21 cellular contexts compared by ENCODE assay signal in the genomic region with DNA sequence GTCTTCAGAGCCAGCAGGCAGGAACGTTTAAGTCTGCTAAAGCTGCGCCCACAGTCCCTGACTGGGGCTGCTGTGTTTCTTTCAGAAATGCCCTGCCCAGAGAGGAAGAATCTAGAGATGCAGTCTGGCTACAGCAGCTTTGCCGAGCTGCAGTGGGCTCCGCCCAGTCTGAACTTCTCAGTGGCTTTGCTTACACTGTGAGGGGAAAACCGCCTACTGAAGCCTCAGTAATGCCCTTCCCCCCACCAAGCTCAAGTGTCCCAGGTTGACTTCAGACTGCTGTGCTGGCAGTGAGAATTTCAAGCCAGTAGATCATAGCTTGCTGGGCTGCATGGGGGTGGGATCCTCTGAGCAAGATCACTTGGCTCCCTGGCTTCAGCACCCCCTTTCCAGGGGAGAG.
A peak's percentile ranks its signal among the peaks of the same experiment; 100 is the strongest.
DNase-seq lines count a peak whose midpoint lies in the region; ATAC-seq and TF ChIP-seq lines count a peak whose summit lies in the region.
"Had no signal": no experiment of that assay in that cellular context is flagged by ENCODE, and none has a peak within 500 bp of the region (broad histone marks: within the 10 kb centered on the region; RNA-seq: fewer than 3 reads in every experiment).

No MANE protein-coding gene starts in this region.

- H3K4me3 ChIP-seq in trophoblast cell (ENCODE audit: low read depth, low read length): no peak overlapping the region
- no peak overlapping the region for H3K4me3 ChIP-seq in coronary artery
- H3K4me3 ChIP-seq: prostate gland, SK-N-MC, vagina had no signal

- H3K79me1 ChIP-seq in trophoblast cell (ENCODE audit: low read length): no peaks in the 10 kb centered on the region

- peak overlapping the region; percentile 43 for H2BK120ac ChIP-seq in trophoblast cell (ENCODE audit: insufficient read depth, low read length, poor library complexity)

- POLR2A ChIA-PET in WTC11 (lab: Charles Lee): interaction anchor here (0.7 kb wide), 1 partner anchor 78 kb away, joined by 3 read pairs; no protein-coding TSS in a partner anchor

- no peak overlapping the region for H3K9ac ChIP-seq in trophoblast cell (ENCODE audit: low read length)

- H3K4me3 Mint-ChIP-seq in WTC11: no peak overlapping the region
- H3K4me3 Mint-ChIP-seq: brain; CD4-positive, CD25-positive, alpha-beta regulatory T cell had no signal

- no peak overlapping the region for H2AFZ ChIP-seq in trophoblast cell (ENCODE audit: insufficient read depth, low read length, poor library complexity)

- peaks cover 37% of the 10 kb centered on the region for H3K9me3 Mint-ChIP-seq in WTC11

- no peaks in the 10 kb centered on the region for H3K79me2 ChIP-seq in trophoblast cell (ENCODE audit: control insufficient read depth, insufficient read depth, low read length, poor library complexity)

- no peak overlapping the region for H3K23ac ChIP-seq in trophoblast cell (ENCODE audit: low read length)

- no peak for TF ChIP-seq CTCF in WTC11 (IDR thresholded peaks at IDR 0.05)
- no peak for TF ChIP-seq CTCF in coronary artery (IDR thresholded peaks at IDR 0.05)

- no peak overlapping the region for H3K18ac ChIP-seq in trophoblast cell (ENCODE audit: low read length)

- H3K27ac ChIP-seq in trophoblast cell (ENCODE audit: low read depth, low read length): no peak overlapping the region
- no peak overlapping the region for H3K27ac ChIP-seq in coronary artery
- H3K27ac ChIP-seq: neutrophil, prostate gland, RWPE1, SK-N-MC, vagina had no signal

- no peaks in the 10 kb centered on the region for H3K4me1 Mint-ChIP-seq in WTC11
- H3K4me1 Mint-ChIP-seq: brain; CD4-positive, CD25-positive, alpha-beta regulatory T cell had no signal

- peaks cover 1% of the 10 kb centered on the region for H3K9me3 ChIP-seq in trophoblast cell (ENCODE audit: insufficient read depth, low read depth, low read length)
- H3K9me3 ChIP-seq: neutrophil, prostate gland, vagina had no signal

- peak; percentile 69 for ATAC-seq in GM19025 (IDR thresholded peaks at IDR 0.05; ENCODE audit: low read depth, unreplicated experiment)
- ATAC-seq in HG03432 (IDR thresholded peaks at IDR 0.05; ENCODE audit: unreplicated experiment): peak; percentile 79
- ATAC-seq in WTC11: peak; percentile 77
- no peak for ATAC-seq in GM21529 (IDR thresholded peaks at IDR 0.05; ENCODE audit: unreplicated experiment)

- peak overlapping the region; percentile 30 for H4K12ac ChIP-seq in trophoblast cell (ENCODE audit: low read depth, low read length)

- H4K8ac ChIP-seq in trophoblast cell (ENCODE audit: low read depth, low read length): no peak overlapping the region

- peaks cover 0 to 1% of the 10 kb centered on the region in 2 experiments for H3K36me3 ChIP-seq in trophoblast cell (ENCODE audit: control insufficient read depth in 1 of 2, insufficient read depth in 2 of 2, low read length in 2 of 2)
- H3K36me3 ChIP-seq: neutrophil, prostate gland, vagina had no signal

- H3K4me1 ChIP-seq in trophoblast cell (ENCODE audit: control insufficient read depth in 1 of 2, insufficient read depth in 2 of 2, low read length in 2 of 2): peaks cover 0 to 2% of the 10 kb centered on the region in 2 experiments
- H3K4me1 ChIP-seq: prostate gland, vagina had no signal

- no peak overlapping the region for H2BK12ac ChIP-seq in trophoblast cell (ENCODE audit: low read length)

- H3K36me3 Mint-ChIP-seq in WTC11: peaks cover 6% of the 10 kb centered on the region; the same call in 1 of the 2 replicates
- H3K36me3 Mint-ChIP-seq: brain; CD4-positive, CD25-positive, alpha-beta regulatory T cell had no signal

- H4K91ac ChIP-seq in trophoblast cell (ENCODE audit: low read depth, low read length): no peak overlapping the region

- no peaks in the 10 kb centered on the region for H3K27me3 ChIP-seq in trophoblast cell (ENCODE audit: insufficient read depth, low read length)
- H3K27me3 ChIP-seq: neutrophil, vagina had no signal

- CTCF ChIA-PET in WTC11 (lab: Charles Lee): interaction anchor here (0.9 to 1.6 kb wide), 2 partner anchors 48 to 84 kb away, joined by 3 to 4 read pairs; no protein-coding TSS in a partner anchor

- no peak overlapping the region for H3K27ac Mint-ChIP-seq in WTC11
- H3K27ac Mint-ChIP-seq: brain; CD4-positive, CD25-positive, alpha-beta regulatory T cell had no signal

- H3K14ac ChIP-seq in trophoblast cell (ENCODE audit: low read length): no peak overlapping the region

- H2BK5ac ChIP-seq in trophoblast cell (ENCODE audit: low read depth, low read length, poor library complexity): no peak overlapping the region

- no peak for DNase-seq in WTC11 (ENCODE audit: low spot score)
- DNase-seq in trophoblast cell: peak; percentile 41 to 57
- DNase-seq in coronary artery (ENCODE audit: low spot score): no peak
- no peak for DNase-seq in GDM1 (lab: John Stamatoyannopoulos, UW)
- DNase-seq: activated CD4-positive, alpha-beta T cell treated with anti-CD3 and anti-CD28 coated beads, Interleukin-2, amount 50 U/mL, for 4 hours; activated effector memory CD4-positive, alpha-beta T cell treated with anti-CD3 and anti-CD28 coated beads, Interleukin-2, amount 50 U/mL, for 16 hours; activated T-cell treated with anti-CD3 and anti-CD28 coated beads for 4 hours; effector CD8-positive, alpha-beta T cell; hippocampal formation; NCI-H1105; NCI-H2081 had no signal

- no peak overlapping the region for H2AK5ac ChIP-seq in trophoblast cell (ENCODE audit: low read length)

- no CpG with 5 or more reads among the region's 5 CpGs for WGBS in trophoblast cell (ENCODE audit: extremely low coverage, insufficient coverage, insufficient read length)

- H3K4me2 ChIP-seq in trophoblast cell (ENCODE audit: low read length): no peak overlapping the region

- H3K4ac ChIP-seq in trophoblast cell (ENCODE audit: low read depth, low read length): no peak overlapping the region

- no peaks in the 10 kb centered on the region; the same call in 1 of the 2 replicates for H3K27me3 Mint-ChIP-seq in WTC11 (ENCODE audit: low read depth)

TF ChIP-seq in WTC11, 78 proteins besides CTCF, POLR2A, EP300 and RAD21:
- TF ChIP-seq GRHL2 (CRISPR knock-in tag; IDR thresholded peaks at IDR 0.05; ENCODE audit: insufficient replicate concordance, severe bottlenecking): no peak
- TF ChIP-seq, protein P1, sequence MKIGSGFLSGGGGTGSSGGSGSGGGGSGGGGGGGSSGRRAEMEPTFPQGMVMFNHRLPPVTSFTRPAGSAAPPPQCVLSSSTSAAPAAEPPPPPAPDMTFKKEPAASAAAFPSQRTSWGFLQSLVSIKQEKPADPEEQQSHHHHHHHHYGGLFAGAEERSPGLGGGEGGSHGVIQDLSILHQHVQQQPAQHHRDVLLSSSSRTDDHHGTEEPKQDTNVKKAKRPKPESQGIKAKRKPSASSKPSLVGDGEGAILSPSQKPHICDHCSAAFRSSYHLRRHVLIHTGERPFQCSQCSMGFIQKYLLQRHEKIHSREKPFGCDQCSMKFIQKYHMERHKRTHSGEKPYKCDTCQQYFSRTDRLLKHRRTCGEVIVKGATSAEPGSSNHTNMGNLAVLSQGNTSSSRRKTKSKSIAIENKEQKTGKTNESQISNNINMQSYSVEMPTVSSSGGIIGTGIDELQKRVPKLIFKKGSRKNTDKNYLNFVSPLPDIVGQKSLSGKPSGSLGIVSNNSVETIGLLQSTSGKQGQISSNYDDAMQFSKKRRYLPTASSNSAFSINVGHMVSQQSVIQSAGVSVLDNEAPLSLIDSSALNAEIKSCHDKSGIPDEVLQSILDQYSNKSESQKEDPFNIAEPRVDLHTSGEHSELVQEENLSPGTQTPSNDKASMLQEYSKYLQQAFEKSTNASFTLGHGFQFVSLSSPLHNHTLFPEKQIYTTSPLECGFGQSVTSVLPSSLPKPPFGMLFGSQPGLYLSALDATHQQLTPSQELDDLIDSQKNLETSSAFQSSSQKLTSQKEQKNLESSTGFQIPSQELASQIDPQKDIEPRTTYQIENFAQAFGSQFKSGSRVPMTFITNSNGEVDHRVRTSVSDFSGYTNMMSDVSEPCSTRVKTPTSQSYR (CRISPR knock-in tag; IDR thresholded peaks at IDR 0.05): no peak
- TF ChIP-seq EMX1 (CRISPR knock-in tag; IDR thresholded peaks at IDR 0.05): no peak
- TF ChIP-seq ELF4 (CRISPR knock-in tag; IDR thresholded peaks at IDR 0.05; ENCODE audit: low read depth): no peak
- no peak for TF ChIP-seq ESRRA (CRISPR knock-in tag; IDR thresholded peaks at IDR 0.05; ENCODE audit: borderline replicate concordance)
- TF ChIP-seq CREB1 (CRISPR knock-in tag; IDR thresholded peaks at IDR 0.05): no peak

Comparison
In these comparisons a context has a peak if more than half of its experiments do, and no peak if none do; other contexts are left out.
1. DNase-seq: peak in trophoblast cell (2 of 2); none in WTC11 (single experiment), coronary artery (single experiment) and GDM1 (single experiment).